14 cellular contexts compared by ENCODE assay signal in the genomic region with DNA sequence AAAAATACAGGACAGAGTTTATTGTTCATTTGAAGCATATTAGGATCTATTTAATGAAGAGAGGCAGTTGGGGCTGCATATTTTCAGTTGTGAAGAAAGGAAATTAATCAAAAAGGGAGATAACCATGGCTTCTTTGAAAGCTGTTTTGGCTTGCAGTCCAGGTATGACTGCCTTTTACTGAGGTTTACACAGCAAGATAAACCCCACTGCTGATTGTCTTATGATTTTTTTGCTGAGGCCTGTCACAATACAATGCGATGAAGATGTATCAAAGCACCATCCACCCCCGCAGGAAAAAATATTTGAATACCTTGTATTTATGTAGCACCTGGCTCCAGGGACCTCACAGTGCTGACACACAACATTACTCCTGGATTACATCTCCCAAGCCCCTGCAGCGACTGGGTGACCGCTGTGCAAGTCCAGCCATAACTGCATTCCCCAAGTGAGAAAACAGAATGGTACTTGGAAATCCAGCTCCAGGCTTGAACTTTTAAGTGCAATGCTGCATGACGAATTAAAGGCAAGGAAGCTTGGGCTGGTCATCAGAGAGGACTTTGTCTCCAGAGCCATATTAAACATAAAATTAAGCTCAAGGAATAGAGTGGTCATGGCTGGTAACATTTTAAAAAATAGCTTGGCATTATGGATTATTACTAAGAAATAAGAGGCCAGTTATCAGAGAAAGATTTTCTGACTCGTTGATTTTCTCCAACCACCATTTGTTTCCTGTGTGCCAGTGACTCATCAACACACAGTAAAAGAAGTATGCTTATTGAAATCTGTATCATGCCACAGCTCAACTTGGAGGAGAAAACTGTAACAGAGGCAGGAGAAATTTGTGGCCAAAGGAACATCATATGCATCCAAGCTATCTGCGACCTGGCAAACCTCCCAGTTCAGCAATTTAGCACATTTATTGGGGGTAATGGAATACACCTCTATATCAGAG.
A peak's percentile ranks its signal among the peaks of the same experiment; 100 is the strongest.
DNase-seq lines count a peak whose midpoint lies in the region; ATAC-seq and TF ChIP-seq lines count a peak whose summit lies in the region.
"Had no signal": no experiment of that assay in that cellular context is flagged by ENCODE, and none has a peak within 500 bp of the region (broad histone marks: within the 10 kb centered on the region; RNA-seq: fewer than 3 reads in every experiment).

No MANE protein-coding gene starts in this region.

- dilution Hi-C loops in mammary epithelial cell (cut with HindIII; ENCODE audit: low sequenced_read_pairs): no loop called here

- no peaks in the 10 kb centered on the region for H3K9me3 ChIP-seq in mammary epithelial cell (replicated peaks; ENCODE audit: insufficient read depth, low read length)

- peaks cover 7% of the 10 kb centered on the region for H3K9me3 Mint-ChIP-seq in MCF 10A (ENCODE audit: unreplicated experiment)
- H3K9me3 Mint-ChIP-seq in activated T-helper 17 cell treated with anti-CD3 and anti-CD28 coated beads, Interleukin-2, amount 50 U/mL, for 72 hours: peaks cover 3% of the 10 kb centered on the region
- H3K9me3 Mint-ChIP-seq in naive thymus-derived CD8-positive, alpha-beta T cell: peaks cover 0 to 18% (median 5%) of the 10 kb centered on the region in 9 donors
- peaks cover 13% of the 10 kb centered on the region for H3K9me3 Mint-ChIP-seq in progenitor cell of endocrine pancreas (ENCODE audit: low read depth)

- no peaks in the 10 kb centered on the region for H4K20me1 ChIP-seq in mammary epithelial cell (ENCODE audit: insufficient read depth, low read length)

- H3K4me3 Mint-ChIP-seq in MCF 10A (ENCODE audit: unreplicated experiment) (no peak overlapping the region), progenitor cell of endocrine pancreas (ENCODE audit: low read depth) (no peak overlapping the region)
- H3K4me3 Mint-ChIP-seq in activated T-helper 17 cell treated with anti-CD3 and anti-CD28 coated beads, Interleukin-2, amount 50 U/mL, for 72 hours: no peak overlapping the region
- H3K4me3 Mint-ChIP-seq in naive thymus-derived CD8-positive, alpha-beta T cell: peak overlapping the region in 1 of 10 donors; percentile 13
- H3K4me3 Mint-ChIP-seq: B cell, immature natural killer cell had no signal

- H3K36me3 ChIP-seq in mammary epithelial cell (ENCODE audit: insufficient read depth, low read length): no peaks in the 10 kb centered on the region

- H2AFZ ChIP-seq in mammary epithelial cell (ENCODE audit: low read depth, low read length): no peak overlapping the region

- TF ChIP-seq CTCF in mammary epithelial cell (conservative IDR thresholded peaks at IDR 0.05 in 1 of 2, IDR thresholded peaks at IDR 0.05 in 1 of 2; ENCODE audit: extremely low read depth in 1 of 2, insufficient read depth in 1 of 2, low read depth in 1 of 2, low read length in 2 of 2) (no peak), MCF 10A (IDR thresholded peaks at IDR 0.05; ENCODE audit: unreplicated experiment) (no peak), progenitor cell of endocrine pancreas (IDR thresholded peaks at IDR 0.05; ENCODE audit: unreplicated experiment) (no peak)

- DNase-seq in mammary epithelial cell: peak; percentile 23
- DNase-seq in MCF 10A (ENCODE audit: unreplicated experiment): no peak
- peak; percentile 50 for DNase-seq in glomerular visceral epithelial cell (ENCODE audit: extremely low spot score)
- no peak for DNase-seq in naive thymus-derived CD8-positive, alpha-beta T cell
- DNase-seq in progenitor cell of endocrine pancreas (ENCODE audit: low spot score, unreplicated experiment): no peak
- no peak for DNase-seq in MV-4-11 (lab: John Stamatoyannopoulos, UW)
- DNase-seq: activated CD4-positive, CD25-positive, alpha-beta regulatory T cell; H7; immature natural killer cell; midbrain; NCI-H1092 had no signal

- H3K4me2 ChIP-seq in mammary epithelial cell (ENCODE audit: insufficient read depth, low read depth, low read length): peak overlapping the region; percentile 1

- BruUV-seq in mammary epithelial cell (replicated peaks; lab: Mats Ljungman, UMichigan) (no TSS peak), MCF 10A (replicated peaks; lab: Mats Ljungman, UMichigan) (no TSS peak)

- H3K9ac ChIP-seq in mammary epithelial cell (ENCODE audit: insufficient read depth, low read length): no peak overlapping the region

- H3K27ac Mint-ChIP-seq in MCF 10A (ENCODE audit: low read depth, unreplicated experiment) (no peak overlapping the region), progenitor cell of endocrine pancreas (no peak overlapping the region)
- no peak overlapping the region for H3K27ac Mint-ChIP-seq in activated T-helper 17 cell treated with anti-CD3 and anti-CD28 coated beads, Interleukin-2, amount 50 U/mL, for 72 hours
- H3K27ac Mint-ChIP-seq in naive thymus-derived CD8-positive, alpha-beta T cell: peak overlapping the region in 3 of 10 donors; percentile 16 to 40 (median 23)
- H3K27ac Mint-ChIP-seq: B cell, immature natural killer cell had no signal

- no peaks in the 10 kb centered on the region for H3K36me3 Mint-ChIP-seq in MCF 10A (ENCODE audit: insufficient read depth, unreplicated experiment)
- H3K36me3 Mint-ChIP-seq in activated T-helper 17 cell treated with anti-CD3 and anti-CD28 coated beads, Interleukin-2, amount 50 U/mL, for 72 hours (ENCODE audit: low read depth): no peaks in the 10 kb centered on the region
- peaks cover 0 to 9% (median 2%) of the 10 kb centered on the region in 3 donors for H3K36me3 Mint-ChIP-seq in naive thymus-derived CD8-positive, alpha-beta T cell
- H3K36me3 Mint-ChIP-seq in progenitor cell of endocrine pancreas (ENCODE audit: insufficient read depth): peaks cover 1% of the 10 kb centered on the region

- no peaks in the 10 kb centered on the region for H3K79me2 ChIP-seq in mammary epithelial cell (ENCODE audit: insufficient read depth, low read length)

- peaks cover 8% of the 10 kb centered on the region for H3K4me1 Mint-ChIP-seq in MCF 10A (ENCODE audit: insufficient read depth, unreplicated experiment)
- H3K4me1 Mint-ChIP-seq in activated T-helper 17 cell treated with anti-CD3 and anti-CD28 coated beads, Interleukin-2, amount 50 U/mL, for 72 hours: no peaks in the 10 kb centered on the region
- H3K4me1 Mint-ChIP-seq in naive thymus-derived CD8-positive, alpha-beta T cell: peaks cover 5 to 23% (median 17%) of the 10 kb centered on the region in 4 donors
- peaks cover 17% of the 10 kb centered on the region for H3K4me1 Mint-ChIP-seq in progenitor cell of endocrine pancreas (ENCODE audit: low read depth)
- H3K4me1 Mint-ChIP-seq: B cell had no signal

- ATAC-seq in activated T-helper 17 cell treated with anti-CD3 and anti-CD28 coated beads, Interleukin-2, amount 50 U/mL, for 72 hours (replicated peaks): peak; percentile 76
- ATAC-seq in GM21381 (IDR thresholded peaks at IDR 0.05; ENCODE audit: unreplicated experiment): no peak
- no peak for ATAC-seq in naive thymus-derived CD8-positive, alpha-beta T cell

- 68% methylated on average over 7 of the region's 7 CpGs for WGBS in mammary epithelial cell (ENCODE audit: low coverage, missing lambda C conversion rate)

- H3K4me1 ChIP-seq in mammary epithelial cell (ENCODE audit: insufficient read depth, low read length): peaks cover 7% of the 10 kb centered on the region

- H3K27me3 ChIP-seq in mammary epithelial cell (ENCODE audit: insufficient read depth, low read length): no peaks in the 10 kb centered on the region

- CTCF ChIA-PET in mammary epithelial cell (lab: Charles Lee; ENCODE audit: low non-redundant PET): interaction anchor here (0.6 kb wide), 1 partner anchor 370 kb away, joined by 7 read pairs; no protein-coding TSS in a partner anchor
- CTCF ChIA-PET in MCF 10A (lab: Yijun Ruan, JAX): interaction anchor here (0.8 to 1.5 kb wide), 3 partner anchors 9 to 48 kb away, joined by 3 to 8 read pairs (median 4); no protein-coding TSS in a partner anchor

- H3K27ac ChIP-seq in mammary epithelial cell (ENCODE audit: insufficient read depth, low read depth, low read length): no peak overlapping the region

- POLR2A ChIA-PET in MCF 10A (lab: Yijun Ruan, JAX): interaction anchor here (0.5 to 3.2 kb wide), 4 partner anchors 20 to 292 kb away, joined by 3 to 10 read pairs (median 3); no protein-coding TSS in a partner anchor
- POLR2A ChIA-PET in naive thymus-derived CD8-positive, alpha-beta T cell (lab: Charles Lee): no interaction called here

- H3K27me3 Mint-ChIP-seq in MCF 10A (ENCODE audit: insufficient read depth, unreplicated experiment) (no peaks in the 10 kb centered on the region), progenitor cell of endocrine pancreas (no peaks in the 10 kb centered on the region)
- H3K27me3 Mint-ChIP-seq in activated T-helper 17 cell treated with anti-CD3 and anti-CD28 coated beads, Interleukin-2, amount 50 U/mL, for 72 hours: no peaks in the 10 kb centered on the region
- peaks cover 0 to 11% (median 0%) of the 10 kb centered on the region in 5 donors for H3K27me3 Mint-ChIP-seq in naive thymus-derived CD8-positive, alpha-beta T cell
- H3K27me3 Mint-ChIP-seq: B cell had no signal

- intact Hi-C loops in mammary epithelial cell (cut with micrococcal nuclease) (no loop called here), MCF 10A (cut with micrococcal nuclease) (no loop called here)

- in situ Hi-C loops in mammary epithelial cell (cut with MboI; ENCODE audit: low sequenced_read_pairs in 2 of 2): no loop called here

- no peak overlapping the region for H3K4me3 ChIP-seq in mammary epithelial cell (replicated peaks in 1 of 3; ENCODE audit: insufficient read depth in 1 of 3, low read depth in 2 of 3, low read length in 3 of 3)

Comparison
In these comparisons a context has a peak if more than half of its experiments do, and no peak if none do; other contexts are left out.
1. DNase-seq: peak in mammary epithelial cell (single experiment) and glomerular visceral epithelial cell (single experiment); none in MCF 10A (single experiment), naive thymus-derived CD8-positive, alpha-beta T cell (0 of 10), progenitor cell of endocrine pancreas (single experiment) and MV-4-11 (single experiment).